24 cellular contexts compared by ENCODE assay signal in the genomic region with DNA sequence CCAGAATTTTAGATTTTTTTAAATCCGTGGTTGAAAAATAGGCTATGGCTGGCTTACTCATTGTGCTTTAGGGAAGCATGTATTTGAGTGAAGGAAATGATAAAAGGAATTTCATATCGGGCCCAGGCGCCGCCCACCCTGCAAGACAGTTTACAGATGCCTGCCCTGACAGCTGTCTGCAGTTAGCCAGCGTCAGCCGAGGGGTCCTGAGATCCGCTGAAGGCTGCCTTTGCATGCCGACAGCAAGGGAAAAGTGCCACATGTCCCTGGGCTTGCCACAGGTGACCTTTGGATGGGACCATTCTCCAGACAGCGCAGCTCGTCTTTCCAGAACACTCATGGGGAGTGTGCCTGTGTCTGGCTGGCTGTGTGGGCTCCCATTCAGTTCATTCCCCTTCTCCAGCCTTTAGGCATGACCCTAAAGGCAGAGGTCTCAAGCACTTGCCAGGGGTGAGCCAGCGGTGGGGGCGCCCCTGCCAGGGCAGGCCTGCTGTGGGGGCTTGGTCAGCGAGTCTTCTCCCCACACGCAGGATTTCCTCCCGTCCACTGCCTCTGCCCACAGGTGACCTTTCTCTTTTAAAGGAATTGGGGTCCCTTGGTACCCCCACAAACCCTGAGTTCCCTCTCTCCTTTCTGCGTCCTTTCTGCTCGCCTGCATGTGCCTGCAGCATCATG. TPM values are rescaled to one million over a fixed set of nuclear protein-coding genes. Genes with fewer than 3 reads are reported as not detected.
A peak's percentile ranks its signal among the peaks of the same experiment; 100 is the strongest.
DNase-seq lines count a peak whose midpoint lies in the region; TF ChIP-seq lines count a peak whose summit lies in the region.
"Had no signal": no experiment of that assay in that cellular context is flagged by ENCODE, and none has a peak within 500 bp of the region (broad histone marks: within the 10 kb centered on the region; RNA-seq: fewer than 3 reads in every experiment).

No MANE protein-coding gene starts in this region.

- peaks cover 4% of the 10 kb centered on the region for H3K4me1 Mint-ChIP-seq in activated naive CD4-positive, alpha-beta T cell treated with anti-CD3 and anti-CD28 coated beads, Interleukin-2, amount 50 U/mL, for 24 hours
- peaks cover 7% of the 10 kb centered on the region for H3K4me1 Mint-ChIP-seq in activated naive CD4-positive, alpha-beta T cell treated with anti-CD3 and anti-CD28 coated beads for 36 hours (ENCODE audit: low read depth)
- H3K4me1 Mint-ChIP-seq in HFFc6 (ENCODE audit: low read depth) = peaks cover 9% of the 10 kb centered on the region

- peaks cover 3% of the 10 kb centered on the region for H3K36me3 Mint-ChIP-seq in activated naive CD4-positive, alpha-beta T cell treated with anti-CD3 and anti-CD28 coated beads, Interleukin-2, amount 50 U/mL, for 24 hours
- peaks cover 20% of the 10 kb centered on the region for H3K36me3 Mint-ChIP-seq in activated naive CD4-positive, alpha-beta T cell treated with anti-CD3 and anti-CD28 coated beads for 36 hours (ENCODE audit: low read depth)
- H3K36me3 Mint-ChIP-seq in HFFc6 (ENCODE audit: low read depth) = peaks cover 22% of the 10 kb centered on the region

- no peaks in the 10 kb centered on the region for H3K27me3 Mint-ChIP-seq in activated naive CD4-positive, alpha-beta T cell treated with anti-CD3 and anti-CD28 coated beads, Interleukin-2, amount 50 U/mL, for 24 hours
- no peaks in the 10 kb centered on the region for H3K27me3 Mint-ChIP-seq in activated naive CD4-positive, alpha-beta T cell treated with anti-CD3 and anti-CD28 coated beads for 36 hours (ENCODE audit: low read depth)
- peaks cover 2% of the 10 kb centered on the region; the same call in 1 of the 2 replicates for H3K27me3 Mint-ChIP-seq in HFFc6 (ENCODE audit: insufficient read depth)

- no peak overlapping the region for H3K4me3 Mint-ChIP-seq in activated naive CD4-positive, alpha-beta T cell treated with anti-CD3 and anti-CD28 coated beads, Interleukin-2, amount 50 U/mL, for 24 hours
- no peak overlapping the region for H3K4me3 Mint-ChIP-seq in activated naive CD4-positive, alpha-beta T cell treated with anti-CD3 and anti-CD28 coated beads for 36 hours
- H3K4me3 Mint-ChIP-seq in HFFc6 = no peak overlapping the region
- H3K4me3 Mint-ChIP-seq: CD8-positive, alpha-beta T cell had no signal

- no peaks in the 10 kb centered on the region for H3K9me3 Mint-ChIP-seq in activated naive CD4-positive, alpha-beta T cell treated with anti-CD3 and anti-CD28 coated beads, Interleukin-2, amount 50 U/mL, for 24 hours
- no peaks in the 10 kb centered on the region for H3K9me3 Mint-ChIP-seq in activated naive CD4-positive, alpha-beta T cell treated with anti-CD3 and anti-CD28 coated beads for 36 hours
- H3K9me3 Mint-ChIP-seq in HFFc6 = no peaks in the 10 kb centered on the region
- H3K9me3 Mint-ChIP-seq: CD8-positive, alpha-beta T cell had no signal

- no peak for DNase-seq in activated naive CD4-positive, alpha-beta T cell treated with anti-CD3 and anti-CD28 coated beads for 36 hours
- peak; percentile 32 for DNase-seq in islet precursor cell
- no peak for DNase-seq in HFFc6
- DNase-seq in NCI-H1694 treated with DMSO at 0.1 percent for 48 hours (lab: John Stamatoyannopoulos, UW) = no peak
- no peak for DNase-seq in NCI-H2029 treated with DMSO at 0.1 percent for 48 hours (lab: John Stamatoyannopoulos, UW)
- DNase-seq: AML-193; Caco-2; CD8-positive, alpha-beta T cell; GOT3; HCEC 1CT; IMR-90; KG1; MG63; NCI-H1105 treated with DMSO at 0.1 percent for 48 hours; NCI-H146; NCI-H2029; NCI-H446 treated with DMSO at 0.1 percent for 48 hours; NCI-H526 treated with DMSO at 0.1 percent for 48 hours; RPMI8226; SHP77 had no signal

- CTCF ChIA-PET in activated naive CD4-positive, alpha-beta T cell treated with anti-CD3 and anti-CD28 coated beads for 36 hours (lab: Charles Lee) = no interaction called here

- peak overlapping the region; percentile 70 for H3K27ac Mint-ChIP-seq in activated naive CD4-positive, alpha-beta T cell treated with anti-CD3 and anti-CD28 coated beads, Interleukin-2, amount 50 U/mL, for 24 hours
- H3K27ac Mint-ChIP-seq in activated naive CD4-positive, alpha-beta T cell treated with anti-CD3 and anti-CD28 coated beads for 36 hours = no peak overlapping the region
- no peak overlapping the region for H3K27ac Mint-ChIP-seq in HFFc6

- intact Hi-C loops in activated naive CD4-positive, alpha-beta T cell treated with anti-CD3 and anti-CD28 coated beads for 36 hours (cut with micrococcal nuclease) = no loop called here

- H3K27ac ChIP-seq in VCaP = peak overlapping the region; percentile 8; the same call in 1 of the 2 replicates
- H3K27ac ChIP-seq: A549, C4-2B had no signal

- TF ChIP-seq CTCF in VCaP (conservative IDR thresholded peaks at IDR 0.05) (no peak), HFFc6 (IDR thresholded peaks at IDR 0.05) (no peak)

RNA-seq across cellular contexts. Expression of a gene that starts 46.1 kb away (rescaled TPM):
- total RNA-seq in activated naive CD4-positive, alpha-beta T cell treated with anti-CD3 and anti-CD28 coated beads for 36 hours = 10 to 100 TPM; 37.1 to 38.6 TPM
- 10 to 100 TPM; 24.1 to 29.4 (median 27.7) TPM for total RNA-seq in HFFc6 (2021; fragmentation: NEBNext Ultra II Directional; extraction: Animal tissue kit (Norgen Biotek cat#: 25700))
